24 cellular contexts compared by ENCODE assay signal in genomic region chrX:44550563-44550962, GRCh38.
"Had no signal": no experiment of that assay in that cellular context is flagged by ENCODE, and none has a peak within 500 bp of the region (broad histone marks: within the 10 kb centered on the region; RNA-seq: fewer than 3 reads in every experiment).

No MANE protein-coding gene starts in this region.

- H3K27ac ChIP-seq: colonic mucosa, coronary artery, dorsolateral prefrontal cortex, epithelial cell of prostate, esophagus muscularis mucosa, esophagus squamous epithelium, foreskin keratinocyte, gastrocnemius medialis, gastroesophageal sphincter, heart left ventricle, heart right ventricle had no signal

- DNase-seq: colonic mucosa; cortex of kidney; dermis blood vessel endothelial cell; dorsolateral prefrontal cortex; effector CD4-positive, alpha-beta T cell; effector CD8-positive, alpha-beta T cell; effector memory CD4-positive, alpha-beta T cell; effector memory CD8-positive, alpha-beta T cell; endodermal cell; erythroblast; esophagus squamous epithelium; foreskin fibroblast; foreskin keratinocyte; foreskin melanocyte; gastrocnemius medialis; glutamatergic neuron; head of caudate nucleus; heart left ventricle; heart right ventricle had no signal

- H3K4me1 Mint-ChIP-seq: endodermal cell had no signal

- H3K9me3 ChIP-seq: colonic mucosa, esophagus muscularis mucosa, esophagus squamous epithelium, gastrocnemius medialis, gastroesophageal sphincter, heart left ventricle, heart right ventricle had no signal

- H3K4me3 Mint-ChIP-seq: dendritic cell treated with granulocyte-macrophage colony-stimulating factor and Interleukin-4, amounts not matched to agents 40 ng/mL and 50 ng/mL, for 4 days; effector memory CD8-positive, alpha-beta T cell; endodermal cell had no signal

- H3K27me3 Mint-ChIP-seq: effector memory CD8-positive, alpha-beta T cell had no signal

- H3K4me1 ChIP-seq: colonic mucosa, esophagus muscularis mucosa, gastrocnemius medialis, gastroesophageal sphincter, heart left ventricle, heart right ventricle had no signal

- H3K27ac Mint-ChIP-seq: dendritic cell treated with granulocyte-macrophage colony-stimulating factor and Interleukin-4, amounts not matched to agents 40 ng/mL and 50 ng/mL, for 4 days; effector memory CD8-positive, alpha-beta T cell; endodermal cell had no signal

- H3K4me3 ChIP-seq: colonic mucosa, coronary artery, dorsolateral prefrontal cortex, esophagus muscularis mucosa, esophagus squamous epithelium, gastrocnemius medialis, gastroesophageal sphincter, heart left ventricle, heart right ventricle had no signal

- H3K36me3 ChIP-seq: colonic mucosa, esophagus muscularis mucosa, esophagus squamous epithelium, gastrocnemius medialis, gastroesophageal sphincter, heart left ventricle, heart right ventricle had no signal

- H3K9me3 Mint-ChIP-seq: dendritic cell treated with granulocyte-macrophage colony-stimulating factor and Interleukin-4, amounts not matched to agents 40 ng/mL and 50 ng/mL, for 4 days; effector memory CD8-positive, alpha-beta T cell had no signal
